ENCODE assay signal across 16 cellular contexts in genomic region chr20:47343007-47343472, GRCh38. TPM values are rescaled to one million over a fixed set of nuclear protein-coding genes. Genes with fewer than 3 reads are reported as not detected.
A peak's percentile ranks its signal among the peaks of the same experiment; 100 is the strongest.
DNase-seq lines count a peak whose midpoint lies in the region; ATAC-seq and TF ChIP-seq lines count a peak whose summit lies in the region.
"Had no signal": no experiment of that assay in that cellular context is flagged by ENCODE, and none has a peak within 500 bp of the region (broad histone marks: within the 10 kb centered on the region; RNA-seq: fewer than 3 reads in every experiment).

No MANE protein-coding gene starts in this region.

- TF ChIP-seq CTCF in CD4-positive, alpha-beta T cell (IDR thresholded peaks at IDR 0.05) = no peak
- no peak for TF ChIP-seq CTCF in chondrocyte (IDR thresholded peaks at IDR 0.05)
- no peak for TF ChIP-seq CTCF in progenitor cell of endocrine pancreas (IDR thresholded peaks at IDR 0.05; ENCODE audit: unreplicated experiment)

- H3K27me3 ChIP-seq in CD4-positive, alpha-beta T cell (ENCODE audit: control insufficient read depth, insufficient read depth, low read length) = no peaks in the 10 kb centered on the region
- H3K27me3 ChIP-seq in CD4-positive, alpha-beta memory T cell (ENCODE audit: insufficient read depth, low read length) = no peaks in the 10 kb centered on the region

- peak overlapping the region; percentile 14 for H3K27ac Mint-ChIP-seq in CD4-positive, alpha-beta T cell
- peak overlapping the region; percentile 32 for H3K27ac Mint-ChIP-seq in chondrocyte (ENCODE audit: unreplicated experiment)
- H3K27ac Mint-ChIP-seq in progenitor cell of endocrine pancreas = peak overlapping the region; percentile 69
- peak overlapping the region in 2 of 7 donors; percentile 29 to 43 for H3K27ac Mint-ChIP-seq in CD4-positive, alpha-beta memory T cell
- H3K27ac Mint-ChIP-seq: IgD-negative memory B cell had no signal

- H3K4me1 ChIP-seq in CD4-positive, alpha-beta memory T cell (ENCODE audit: insufficient read depth, low read length) = peaks cover 17% of the 10 kb centered on the region

- no peak overlapping the region for H3K4me3 Mint-ChIP-seq in CD4-positive, alpha-beta T cell
- no peak overlapping the region for H3K4me3 Mint-ChIP-seq in chondrocyte (ENCODE audit: unreplicated experiment)
- no peak overlapping the region for H3K4me3 Mint-ChIP-seq in progenitor cell of endocrine pancreas (ENCODE audit: low read depth)
- no peak overlapping the region for H3K4me3 Mint-ChIP-seq in CD4-positive, alpha-beta memory T cell
- H3K4me3 Mint-ChIP-seq: IgD-negative memory B cell had no signal

- peaks cover 20% of the 10 kb centered on the region for H3K36me3 ChIP-seq in CD4-positive, alpha-beta memory T cell (ENCODE audit: insufficient read depth, low read length)

- POLR2A ChIA-PET in CD4-positive, alpha-beta T cell (lab: Charles Lee) = interaction anchor here (0.6 to 1.1 kb wide), 2 partner anchors 71 to 202 kb away, joined by 3 read pairs; no protein-coding TSS in a partner anchor
- POLR2A ChIA-PET in CD4-positive, alpha-beta memory T cell (lab: Charles Lee; ENCODE audit: partially characterized antibody) = interaction anchor here (1.0 kb wide), 1 partner anchor 12 kb away, joined by 3 read pairs; no protein-coding TSS in a partner anchor

- no peak for ATAC-seq in CD4-positive, alpha-beta T cell (ENCODE audit: poor library complexity)
- ATAC-seq in GM18502 (IDR thresholded peaks at IDR 0.05; ENCODE audit: poor library complexity, unreplicated experiment) = no peak

- no peak for DNase-seq in CD4-positive, alpha-beta T cell
- peak; percentile 84 for DNase-seq in NCI-H2029 (lab: John Stamatoyannopoulos, UW)
- DNase-seq in chondrocyte (ENCODE audit: low spot score) = no peak
- DNase-seq in progenitor cell of endocrine pancreas (ENCODE audit: low spot score, unreplicated experiment) = no peak
- DNase-seq in NCI-H1694 treated with DMSO at 0.1 percent for 48 hours (lab: John Stamatoyannopoulos, UW) = no peak
- no peak for DNase-seq in CD4-positive, alpha-beta memory T cell
- DNase-seq in islet precursor cell = no peak
- DNase-seq: activated effector memory CD4-positive, alpha-beta T cell treated with Interleukin-2 at 50 U/mL for 16 hours; NCI-H187 treated with DMSO at 0.1 percent for 48 hours; stimulated activated CD4-positive, alpha-beta T cell treated with anti-CD3 and anti-CD28 coated beads, Interleukin-2, amount 100 ng/mL, for 24 hours; stimulated activated naive CD4-positive, alpha-beta T cell treated with Interleukin-2 at 50 U/mL for 16 hours had no signal

- H3K27me3 Mint-ChIP-seq in CD4-positive, alpha-beta T cell = no peaks in the 10 kb centered on the region
- H3K27me3 Mint-ChIP-seq in chondrocyte (ENCODE audit: low read depth) (no peaks in the 10 kb centered on the region), progenitor cell of endocrine pancreas (no peaks in the 10 kb centered on the region)
- no peaks in the 10 kb centered on the region for H3K27me3 Mint-ChIP-seq in CD4-positive, alpha-beta memory T cell
- H3K27me3 Mint-ChIP-seq: IgD-negative memory B cell had no signal

- peaks cover 58% of the 10 kb centered on the region for H3K36me3 Mint-ChIP-seq in CD4-positive, alpha-beta T cell (ENCODE audit: low read depth)
- H3K36me3 Mint-ChIP-seq in chondrocyte (ENCODE audit: low read depth) (peaks cover 21% of the 10 kb centered on the region), progenitor cell of endocrine pancreas (ENCODE audit: insufficient read depth) (peaks cover 32% of the 10 kb centered on the region)
- H3K36me3 Mint-ChIP-seq in CD4-positive, alpha-beta memory T cell = peaks cover 47 to 49% of the 10 kb centered on the region in 2 donors

- intact Hi-C loops in CD4-positive, alpha-beta T cell (cut with DNase I, micrococcal nuclease) = no loop called here
- intact Hi-C loops in CD4-positive, alpha-beta memory T cell (cut with micrococcal nuclease) = no loop called here

- peaks cover 35% of the 10 kb centered on the region for H3K4me1 Mint-ChIP-seq in CD4-positive, alpha-beta T cell (ENCODE audit: low read depth)
- H3K4me1 Mint-ChIP-seq in chondrocyte (ENCODE audit: low read depth) (peaks cover 34% of the 10 kb centered on the region), progenitor cell of endocrine pancreas (ENCODE audit: low read depth) (peaks cover 19% of the 10 kb centered on the region)
- peaks cover 23 to 48% (median 32%) of the 10 kb centered on the region in 4 donors for H3K4me1 Mint-ChIP-seq in CD4-positive, alpha-beta memory T cell

- H3K4me3 ChIP-seq in CD4-positive, alpha-beta memory T cell (ENCODE audit: low read length in 2 of 2) = no peak overlapping the region

- H3K27ac ChIP-seq in CD4-positive, alpha-beta T cell (ENCODE audit: low read depth, low read length) = no peak overlapping the region
- H3K27ac ChIP-seq in CD4-positive, alpha-beta memory T cell (ENCODE audit: low read depth, low read length) = no peak overlapping the region
- H3K27ac ChIP-seq: C4-2B, epithelial cell of prostate, parathyroid adenoma had no signal

- H3K9me3 Mint-ChIP-seq in CD4-positive, alpha-beta T cell = no peaks in the 10 kb centered on the region
- no peaks in the 10 kb centered on the region for H3K9me3 Mint-ChIP-seq in chondrocyte (ENCODE audit: low read depth)
- H3K9me3 Mint-ChIP-seq in progenitor cell of endocrine pancreas (ENCODE audit: low read depth) = no peaks in the 10 kb centered on the region
- no peaks in the 10 kb centered on the region for H3K9me3 Mint-ChIP-seq in CD4-positive, alpha-beta memory T cell
- H3K9me3 Mint-ChIP-seq: IgD-negative memory B cell had no signal

- CTCF ChIA-PET in CD4-positive, alpha-beta T cell (lab: Charles Lee) = interaction anchor here (0.5 to 1.4 kb wide), 2 partner anchors 41 to 307 kb away, joined by 3 to 7 read pairs; no protein-coding TSS in a partner anchor
- CTCF ChIA-PET in CD4-positive, alpha-beta memory T cell (lab: Charles Lee; ENCODE audit: partially characterized antibody) = interaction anchor here (1.4 kb wide), 1 partner anchor 41 kb away, joined by 9 read pairs; no protein-coding TSS in a partner anchor

- no peaks in the 10 kb centered on the region for H3K9me3 ChIP-seq in CD4-positive, alpha-beta T cell (ENCODE audit: control insufficient read depth, low read length)
- H3K9me3 ChIP-seq in CD4-positive, alpha-beta memory T cell (ENCODE audit: control insufficient read depth in 1 of 2, low read length in 2 of 2) = no peaks in the 10 kb centered on the region

RNA-seq across cellular contexts. Expression of gene ZMYND8, which starts 13.5 kb away (rescaled TPM):
- total RNA-seq in CD4-positive, alpha-beta T cell = 10 to 100 TPM; 33.0 to 34.3 TPM
- total RNA-seq in chondrocyte (31.9 to 35.0 TPM (median 33.8 TPM) in 3 replicates), progenitor cell of endocrine pancreas (100 and 102 TPM in 2 replicates)
- 10 to 100 TPM; 47.7 to 48.5 TPM for total RNA-seq in CD4-positive, alpha-beta memory T cell
- polyA plus RNA-seq in CD4-positive, alpha-beta memory T cell = 10 to 100 TPM in 1 of 2 donors, 1 to 10 TPM in 1; 3.5 to 20.1 TPM
